In the genomic region with DNA sequence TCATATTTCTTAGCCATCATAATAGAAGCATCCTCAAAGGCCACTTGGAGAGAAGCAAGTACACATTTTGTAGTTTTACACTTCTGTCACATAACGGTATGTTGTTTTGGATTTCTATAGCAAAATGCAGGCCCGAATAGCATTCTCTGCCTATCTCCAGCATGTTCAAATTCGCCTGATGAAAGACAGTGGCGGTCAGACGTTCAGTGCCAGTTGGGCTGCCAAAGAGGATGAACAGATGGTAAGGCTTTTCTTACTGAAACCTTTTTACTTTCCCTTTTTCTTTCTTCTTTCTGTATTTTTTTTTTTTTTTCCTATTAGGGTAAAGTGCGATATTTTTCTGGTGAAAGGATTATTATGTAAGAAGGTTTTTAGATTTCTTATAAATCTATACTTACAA, we compare ENCODE assay signal across 29 cellular contexts.
"Had no signal": no experiment of that assay in that cellular context is flagged by ENCODE, and none has a peak within 500 bp of the region (broad histone marks: within the 10 kb centered on the region; RNA-seq: fewer than 3 reads in every experiment).

No MANE protein-coding gene starts in this region.

- DNase-seq: dermis blood vessel endothelial cell; effector memory CD4-positive, alpha-beta T cell; foreskin keratinocyte; heart left ventricle; kidney; mesendoderm; midbrain; naive thymus-derived CD4-positive, alpha-beta T cell; stimulated activated CD4-positive, alpha-beta T cell treated with anti-CD3 and anti-CD28 coated beads, Interleukin-12 subunit alpha, Interleukin-12 subunit beta, amount 100 ng/mL, for 4 hours; stimulated activated CD4-positive, alpha-beta T cell treated with anti-CD3 and anti-CD28 coated beads, Interleukin-1b, Interleukin-23, amount 100 ng/mL, for 48 hours; stimulated activated CD4-positive, alpha-beta T cell treated with anti-CD3 and anti-CD28 coated beads, Interleukin-4, amount 100 ng/mL, for 1 hour; stimulated activated CD8-positive, alpha-beta memory T cell treated with anti-CD3 and anti-CD28 coated beads, Interleukin-4, amount 100 ng/mL, for 48 hours; stimulated activated naive CD4-positive, alpha-beta T cell treated with Interleukin-2 at 50 U/mL for 16 hours; stomach; testis; tibial artery had no signal

- H3K36me3 ChIP-seq: neural progenitor cell, prostate gland had no signal

- H3K27me3 ChIP-seq: esophagus muscularis mucosa, foreskin keratinocyte, gastroesophageal sphincter, heart left ventricle, hepatocyte, neural progenitor cell, right atrium auricular region, stomach, testis, tibial artery, vagina had no signal

- FAIRE-seq: endothelial cell of umbilical vein, kidney had no signal

- H3K4me3 ChIP-seq: coronary artery, esophagus muscularis mucosa, gastroesophageal sphincter, heart left ventricle, hepatocyte, lung, neural progenitor cell, prostate gland, right atrium auricular region, smooth muscle cell, stomach, testis, tibial artery, vagina had no signal

- H3K27ac ChIP-seq: coronary artery, esophagus muscularis mucosa, foreskin keratinocyte, gastroesophageal sphincter, hepatocyte, neural progenitor cell, right atrium auricular region, tibial artery, vagina had no signal

- ATAC-seq: foreskin keratinocyte; gastroesophageal sphincter; heart left ventricle; left lobe of liver; naive thymus-derived CD4-positive, alpha-beta T cell; sciatic nerve had no signal

- H3K9me3 ChIP-seq: esophagus muscularis mucosa, gastroesophageal sphincter, heart left ventricle, prostate gland, right atrium auricular region, stomach, testis, tibial artery, vagina had no signal

- H3K4me1 ChIP-seq: foreskin keratinocyte, neural progenitor cell, prostate gland had no signal
